In the genomic region with DNA sequence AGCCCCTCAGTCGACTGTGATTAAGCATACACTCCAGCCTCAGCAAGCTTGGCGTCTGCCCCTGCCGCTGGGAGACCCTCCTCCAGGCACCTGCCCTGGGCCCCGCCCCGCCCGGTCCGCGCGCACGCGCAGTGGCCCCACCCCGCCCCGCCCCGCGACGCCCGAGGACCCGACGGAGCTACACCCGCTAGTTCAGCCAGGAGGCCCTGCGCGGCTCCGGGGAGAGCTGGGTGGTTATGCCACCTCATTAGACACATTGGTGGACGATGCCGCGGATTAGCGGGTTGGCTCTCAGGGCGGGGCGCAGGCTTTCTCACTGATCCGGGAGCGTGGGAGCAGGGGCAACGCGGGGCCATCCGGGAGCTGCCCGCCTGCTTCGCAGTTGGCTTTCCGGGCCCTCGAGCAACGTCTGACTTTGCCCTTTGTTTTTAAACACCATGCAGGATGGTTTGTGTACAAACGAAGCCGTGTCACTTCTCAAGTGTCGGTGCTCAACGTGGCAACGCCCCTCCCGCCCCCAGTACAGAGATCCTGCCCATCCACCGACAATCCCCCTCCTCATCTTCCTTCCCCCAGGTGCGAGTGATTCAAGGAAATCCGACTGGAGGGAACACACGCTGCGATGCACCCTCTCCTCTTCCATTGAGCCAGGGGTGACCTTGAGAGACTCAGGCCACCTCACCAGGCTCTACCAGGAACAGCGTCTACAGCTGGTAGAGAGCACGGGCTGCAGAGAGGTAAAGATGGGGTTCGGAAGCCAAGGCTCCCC, we compare ENCODE assay signal across 8 cellular contexts.
DNase-seq lines count a peak whose midpoint lies in the region; ATAC-seq and TF ChIP-seq lines count a peak whose summit lies in the region.

No MANE protein-coding gene starts in this region.

- H3F3A ChIP-seq in SK-N-SH (replicated peaks; ENCODE audit: insufficient read depth) = no peaks in the 10 kb centered on the region

- TF ChIP-seq EP300 in SK-N-SH (IDR thresholded peaks at IDR 0.05; ENCODE audit: borderline replicate concordance in 1 of 2, low read depth in 1 of 2, low read length in 1 of 2) = no peak

- peaks cover 3% of the 10 kb centered on the region for H3K27me3 Mint-ChIP-seq in activated naive CD8-positive, alpha-beta T cell treated with anti-CD3 and anti-CD28 coated beads, Interleukin-2, amount 50 U/mL, for 24 hours

- CTCF ChIA-PET in SK-N-SH (lab: Yijun Ruan, JAX) = interaction anchor here (1.0 to 1.9 kb wide), 6 partner anchors 20 to 783 kb away, joined by 3 to 7 read pairs (median 4); no protein-coding TSS in a partner anchor

- peak; percentile 78 for ATAC-seq in HG03354 (IDR thresholded peaks at IDR 0.05; ENCODE audit: poor library complexity, severe bottlenecking, unreplicated experiment)
- peak; percentile 96 for ATAC-seq in activated naive CD8-positive, alpha-beta T cell treated with anti-CD3 and anti-CD28 coated beads, Interleukin-2, amount 50 U/mL, for 24 hours

- peaks cover 14% of the 10 kb centered on the region for H3K4me1 Mint-ChIP-seq in activated naive CD8-positive, alpha-beta T cell treated with anti-CD3 and anti-CD28 coated beads, Interleukin-2, amount 50 U/mL, for 24 hours

- H2AFZ ChIP-seq in SK-N-SH (ENCODE audit: low read depth) = no peak overlapping the region

- H3K9ac ChIP-seq in SK-N-SH = no peak overlapping the region

- POLR2A ChIA-PET in SK-N-SH (lab: Yijun Ruan, JAX) = interaction anchor here (0.7 to 1.6 kb wide), 4 partner anchors 14 to 73 kb away, joined by 3 to 8 read pairs (median 4); no protein-coding TSS in a partner anchor

- H3K9me3 Mint-ChIP-seq in activated naive CD8-positive, alpha-beta T cell treated with anti-CD3 and anti-CD28 coated beads, Interleukin-2, amount 50 U/mL, for 24 hours = peaks cover 8% of the 10 kb centered on the region

- peaks cover 4% of the 10 kb centered on the region for H3K36me3 Mint-ChIP-seq in activated naive CD8-positive, alpha-beta T cell treated with anti-CD3 and anti-CD28 coated beads, Interleukin-2, amount 50 U/mL, for 24 hours (ENCODE audit: low read depth)

- H4K20me1 ChIP-seq in SK-N-SH (ENCODE audit: insufficient read depth) = no peaks in the 10 kb centered on the region

- H3K4me3 Mint-ChIP-seq in activated naive CD8-positive, alpha-beta T cell treated with anti-CD3 and anti-CD28 coated beads, Interleukin-2, amount 50 U/mL, for 24 hours = peak overlapping the region; percentile 67

- DNase-seq in G401 (ENCODE audit: low spot score) (peak; percentile 42), SK-N-SH (peak; percentile 97), left ventricle myocardium inferior (peak; percentile 26), retina (peak; percentile 82), kidney glomerular epithelial cell (lab: John Stamatoyannopoulos, UW) (no peak)
- DNase-seq in activated naive CD8-positive, alpha-beta T cell treated with anti-CD3 and anti-CD28 coated beads, Interleukin-2, amount 50 U/mL, for 24 hours = peak; percentile 66

- no peaks in the 10 kb centered on the region for H3K79me2 ChIP-seq in SK-N-SH (ENCODE audit: insufficient read depth)

- H3K27me3 ChIP-seq in SK-N-SH (ENCODE audit: insufficient read depth) (no peaks in the 10 kb centered on the region), left ventricle myocardium inferior (ENCODE audit: low read depth) (peaks cover 23% of the 10 kb centered on the region)

- intact Hi-C loops in left ventricle myocardium inferior (cut with micrococcal nuclease) = no loop called here

- H3K4me2 ChIP-seq in SK-N-SH = peak overlapping the region; percentile 52

- H3K27ac Mint-ChIP-seq in activated naive CD8-positive, alpha-beta T cell treated with anti-CD3 and anti-CD28 coated beads, Interleukin-2, amount 50 U/mL, for 24 hours = peak overlapping the region; percentile 9

- 30% methylated on average over 26 of the region's 53 CpGs for WGBS in SK-N-SH (ENCODE audit: low lambda C conversion rate)
- WGBS in urinary bladder = 15% methylated on average over 53 of the region's 53 CpGs

- in situ Hi-C loops in G401 (cut with HindIII; ENCODE audit: low sequenced_read_pairs) = no loop called here

- H3K36me3 ChIP-seq in SK-N-SH (replicated peaks in 1 of 2; ENCODE audit: control insufficient read depth in 1 of 2, insufficient read depth in 2 of 2, low read length in 1 of 2) (no peaks in the 10 kb centered on the region), left ventricle myocardium inferior (no peaks in the 10 kb centered on the region), urinary bladder (ENCODE audit: insufficient read depth) (no peaks in the 10 kb centered on the region)

- H3K27ac ChIP-seq in SK-N-SH (ENCODE audit: low read depth in 2 of 2, low read length in 1 of 2) (peak overlapping the region in 1 of 2 experiments; percentile 43; a peak in 1 of 4 replicates), left ventricle myocardium inferior (replicated peaks) (no peak overlapping the region), urinary bladder (ENCODE audit: low read depth) (no peak overlapping the region)

- TF ChIP-seq CTCF in SK-N-SH (IDR thresholded peaks at IDR 0.05) = no peak
- no peak for TF ChIP-seq CTCF in left ventricle myocardium inferior (IDR thresholded peaks at IDR 0.05; ENCODE audit: borderline replicate concordance)

- no peaks in the 10 kb centered on the region for H3K9me2 ChIP-seq in SK-N-SH

- TF ChIP-seq RAD21 in SK-N-SH (IDR thresholded peaks at IDR 0.05; ENCODE audit: low read length) = no peak

- no peaks in the 10 kb centered on the region for H3K9me3 ChIP-seq in SK-N-SH
- peaks cover 12% of the 10 kb centered on the region for H3K9me3 ChIP-seq in left ventricle myocardium inferior (replicated peaks)

- H3K4me3 ChIP-seq in SK-N-SH (ENCODE audit: low read depth in 2 of 2, low read length in 1 of 2) (peak overlapping the region; percentile 39 to 47; a peak in 3 of 4 replicates), left ventricle myocardium inferior (peak overlapping the region; percentile 63), urinary bladder (ENCODE audit: low read depth, low read length) (peak overlapping the region; percentile 23)

- H3K4me1 ChIP-seq in SK-N-SH (ENCODE audit: control insufficient read depth in 1 of 2, insufficient read depth in 2 of 2, low read depth in 1 of 2, low read length in 1 of 2) = peaks cover 0 to 14% of the 10 kb centered on the region in 2 experiments; a peak in 1 of 4 replicates
- H3K4me1 ChIP-seq in left ventricle myocardium inferior = peaks cover 13% of the 10 kb centered on the region
- H3K4me1 ChIP-seq in urinary bladder (ENCODE audit: insufficient read depth) = no peaks in the 10 kb centered on the region

TF ChIP-seq in SK-N-SH, 30 proteins besides CTCF, POLR2A, EP300 and RAD21:
- TF ChIP-seq CHD2 (IDR thresholded peaks at IDR 0.05; ENCODE audit: low read length, partially characterized antibody) = no peak
- peak; percentile 55; the same call in 1 of the 2 replicates for TF ChIP-seq NRF1 (IDR thresholded peaks at IDR 0.05; ENCODE audit: low read depth, low read length)
